In genomic region chr17:14760212-14760611, GRCh38 we compare ENCODE assay signal across 19 cellular contexts.
A peak's percentile ranks its signal among the peaks of the same experiment; 100 is the strongest.
DNase-seq lines count a peak whose midpoint lies in the region; ATAC-seq and TF ChIP-seq lines count a peak whose summit lies in the region.
"Had no signal": no experiment of that assay in that cellular context is flagged by ENCODE, and none has a peak within 500 bp of the region (broad histone marks: within the 10 kb centered on the region; RNA-seq: fewer than 3 reads in every experiment).

No MANE protein-coding gene starts in this region.

- H3K27me3 Mint-ChIP-seq in osteocyte (ENCODE audit: unreplicated experiment): no peaks in the 10 kb centered on the region

- TF ChIP-seq CTCF in osteocyte (IDR thresholded peaks at IDR 0.05): no peak

- H3K27ac Mint-ChIP-seq in osteocyte (ENCODE audit: unreplicated experiment): peak overlapping the region; percentile 73
- H3K27ac Mint-ChIP-seq: activated T-helper 17 cell treated with anti-CD3 and anti-CD28 coated beads, Interleukin-2, amount 50 U/mL, for 72 hours; effector memory CD8-positive, alpha-beta T cell had no signal

- H3K36me3 ChIP-seq in effector memory CD4-positive, alpha-beta T cell (ENCODE audit: control insufficient read depth, insufficient read depth, low read length): no peaks in the 10 kb centered on the region
- H3K36me3 ChIP-seq: neutrophil had no signal

- H3K4me1 Mint-ChIP-seq in osteocyte (ENCODE audit: unreplicated experiment): peaks cover 30% of the 10 kb centered on the region
- H3K4me1 Mint-ChIP-seq: activated T-helper 17 cell treated with anti-CD3 and anti-CD28 coated beads, Interleukin-2, amount 50 U/mL, for 72 hours had no signal

- H3K4me1 ChIP-seq in effector memory CD4-positive, alpha-beta T cell (ENCODE audit: control insufficient read depth, insufficient read depth, low read length, poor library complexity, severe bottlenecking): no peaks in the 10 kb centered on the region

- no peaks in the 10 kb centered on the region for H3K9me3 Mint-ChIP-seq in osteocyte (ENCODE audit: unreplicated experiment)
- H3K9me3 Mint-ChIP-seq: activated T-helper 17 cell treated with anti-CD3 and anti-CD28 coated beads, Interleukin-2, amount 50 U/mL, for 72 hours; effector memory CD8-positive, alpha-beta T cell had no signal

- H3K27me3 ChIP-seq in effector memory CD4-positive, alpha-beta T cell (replicated peaks; ENCODE audit: control insufficient read depth, insufficient read depth, low read length, poor library complexity, severe bottlenecking): no peaks in the 10 kb centered on the region
- H3K27me3 ChIP-seq: neutrophil had no signal

- no peak overlapping the region for H3K4me3 ChIP-seq in effector memory CD4-positive, alpha-beta T cell (ENCODE audit: insufficient read depth, low read depth, low read length, poor library complexity, severe bottlenecking)

- H3K4me3 Mint-ChIP-seq in osteocyte (ENCODE audit: unreplicated experiment): no peak overlapping the region
- H3K4me3 Mint-ChIP-seq: activated T-helper 17 cell treated with anti-CD3 and anti-CD28 coated beads, Interleukin-2, amount 50 U/mL, for 72 hours; effector memory CD8-positive, alpha-beta T cell had no signal

- ATAC-seq in GM18909 (IDR thresholded peaks at IDR 0.05; ENCODE audit: poor library complexity, unreplicated experiment) (peak; percentile 65), HG02623 (IDR thresholded peaks at IDR 0.05; ENCODE audit: unreplicated experiment) (peak; percentile 52), HG03520 (IDR thresholded peaks at IDR 0.05; ENCODE audit: unreplicated experiment) (peak; percentile 62)
- ATAC-seq: activated T-helper 17 cell treated with anti-CD3 and anti-CD28 coated beads, Interleukin-2, amount 50 U/mL, for 72 hours; effector memory CD8-positive, alpha-beta T cell; sciatic nerve had no signal

- H3K9me3 ChIP-seq in effector memory CD4-positive, alpha-beta T cell (ENCODE audit: control insufficient read depth, low read length): no peaks in the 10 kb centered on the region
- H3K9me3 ChIP-seq: neutrophil had no signal

- H3K27ac ChIP-seq in effector memory CD4-positive, alpha-beta T cell (ENCODE audit: insufficient read depth, low read length, poor library complexity, severe bottlenecking): no peak overlapping the region
- H3K27ac ChIP-seq: neutrophil, VCaP had no signal

- no peak for DNase-seq in osteocyte (ENCODE audit: extremely low spot score, unreplicated experiment)
- DNase-seq in effector memory CD4-positive, alpha-beta T cell: no peak
- DNase-seq in NCI-H524 treated with DMSO at 0.1 percent for 48 hours (lab: John Stamatoyannopoulos, UW): no peak
- DNase-seq in effector CD8-positive, alpha-beta T cell (lab: John Stamatoyannopoulos, UW): no peak
- DNase-seq in SKM-1 treated with dmso at 0.1 percent for 144 hours (lab: John Stamatoyannopoulos, UW; ENCODE audit: unreplicated experiment): no peak
- DNase-seq: caudate nucleus; COR-L47; effector memory CD8-positive, alpha-beta T cell; hypothalamus; NCI-H1092 treated with DMSO at 0.1 percent for 48 hours; NCI-H2171 treated with DMSO at 0.1 percent for 48 hours; NK-92 treated with Interleukin-12 subunit alpha and Interleukin-12 subunit beta, amount 100 ng/mL, for 24 hours had no signal

- H3K36me3 Mint-ChIP-seq in osteocyte (ENCODE audit: unreplicated experiment): no peaks in the 10 kb centered on the region
